Comparison of ENCODE assay signal across 6 cellular contexts in the genomic region with DNA sequence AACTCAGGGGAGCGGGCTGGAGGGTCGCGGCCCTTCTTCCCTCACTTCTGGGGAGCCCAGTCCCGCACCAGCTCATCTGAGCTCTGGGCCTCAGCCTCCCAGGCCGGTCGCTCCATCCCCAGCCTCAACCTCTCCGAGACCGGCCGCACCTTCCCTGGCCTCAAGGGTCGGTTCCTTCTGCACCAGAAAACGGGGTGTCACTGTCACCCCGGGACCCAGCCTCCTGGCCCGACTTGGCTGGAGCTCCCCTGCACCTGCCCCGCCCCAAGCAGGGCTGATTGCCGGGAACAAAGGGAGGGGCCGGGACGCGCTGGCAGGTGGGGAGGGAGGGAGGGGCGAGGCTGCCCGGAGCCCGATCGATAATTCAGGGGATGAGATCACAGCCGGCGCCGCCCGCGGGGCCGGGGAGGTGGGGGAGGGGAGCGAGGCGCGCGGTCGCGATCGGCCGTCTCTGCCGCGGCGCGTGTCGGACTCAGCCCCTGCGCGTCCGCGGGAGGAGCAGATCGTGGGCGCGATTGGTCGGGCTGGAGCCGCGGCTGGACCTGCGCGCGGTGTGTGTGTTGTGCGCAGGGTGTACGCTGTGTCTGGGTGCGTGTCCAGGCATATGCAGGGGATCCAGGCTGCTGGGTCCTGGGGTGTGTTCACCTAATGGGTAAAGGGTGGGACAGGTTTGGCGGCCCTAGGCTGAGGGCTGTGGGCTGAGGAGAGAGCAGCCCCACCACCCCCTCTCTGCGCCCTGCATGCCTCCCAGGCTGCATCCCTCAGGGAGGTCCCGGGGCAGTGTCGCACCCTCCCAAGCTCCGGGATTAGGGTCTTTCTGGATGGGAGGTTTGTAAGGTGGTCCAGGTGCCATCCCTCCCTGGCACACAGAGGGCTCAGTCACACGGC. TPM values are rescaled to one million over a fixed set of nuclear protein-coding genes. Genes with fewer than 3 reads are reported as not detected.
DNase-seq lines count a peak whose midpoint lies in the region; ATAC-seq lines count a peak whose summit lies in the region.

No MANE protein-coding gene starts in this region.

- ATAC-seq in Right ventricle myocardium superior (ENCODE audit: poor library complexity): peak; percentile 34
- no peak for ATAC-seq in HG03095 (IDR thresholded peaks at IDR 0.05; ENCODE audit: unreplicated experiment)

- H3K36me3 Mint-ChIP-seq in stimulated activated naive CD8-positive, alpha-beta T cell treated with anti-CD3 and anti-CD28 coated beads, Interleukin-15, Interleukin-2, amounts not matched to agents 100 ng/mL and 50 ng/mL, for 24 hours (ENCODE audit: low read depth): no peaks in the 10 kb centered on the region

- DNase-seq in stimulated activated CD4-positive, alpha-beta T cell treated with anti-CD3 and anti-CD28 coated beads, Interleukin-15, amount 100 ng/mL, for 24 hours: peak; percentile 19
- DNase-seq in stimulated activated CD4-positive, alpha-beta T cell treated with anti-CD3 and anti-CD28 coated beads, Interleukin-12 subunit alpha, Interleukin-12 subunit beta, amount 100 ng/mL, for 4 hours: no peak
- DNase-seq in Right ventricle myocardium superior (no peak), DMS114 treated with DMSO at 0.1 percent for 48 hours (lab: John Stamatoyannopoulos, UW; ENCODE audit: unreplicated experiment) (no peak)

- H3K9me3 Mint-ChIP-seq in stimulated activated naive CD8-positive, alpha-beta T cell treated with anti-CD3 and anti-CD28 coated beads, Interleukin-15, Interleukin-2, amounts not matched to agents 100 ng/mL and 50 ng/mL, for 24 hours: no peaks in the 10 kb centered on the region

- intact Hi-C loops in Right ventricle myocardium superior (cut with DNase I): no loop called here

- peak overlapping the region; percentile 59 for H3K4me3 Mint-ChIP-seq in stimulated activated naive CD8-positive, alpha-beta T cell treated with anti-CD3 and anti-CD28 coated beads, Interleukin-15, Interleukin-2, amounts not matched to agents 100 ng/mL and 50 ng/mL, for 24 hours

- H3K27me3 Mint-ChIP-seq in stimulated activated naive CD8-positive, alpha-beta T cell treated with anti-CD3 and anti-CD28 coated beads, Interleukin-15, Interleukin-2, amounts not matched to agents 100 ng/mL and 50 ng/mL, for 24 hours: peaks cover 14% of the 10 kb centered on the region

- peaks cover 7% of the 10 kb centered on the region for H3K4me1 Mint-ChIP-seq in stimulated activated naive CD8-positive, alpha-beta T cell treated with anti-CD3 and anti-CD28 coated beads, Interleukin-15, Interleukin-2, amounts not matched to agents 100 ng/mL and 50 ng/mL, for 24 hours (ENCODE audit: low read depth)

- H3K27ac Mint-ChIP-seq in stimulated activated naive CD8-positive, alpha-beta T cell treated with anti-CD3 and anti-CD28 coated beads, Interleukin-15, Interleukin-2, amounts not matched to agents 100 ng/mL and 50 ng/mL, for 24 hours: no peak overlapping the region

RNA-seq across cellular contexts. Expression of a gene that starts 1.1 kb away (rescaled TPM):
- total RNA-seq in Right ventricle myocardium superior: 8.8 TPM

RNA-seq across cellular contexts. Expression of a gene that starts 34.4 kb away (rescaled TPM):
- total RNA-seq in Right ventricle myocardium superior: 0.24 TPM

RNA-seq across cellular contexts. Expression of a gene that starts 45.4 kb away (rescaled TPM):
- total RNA-seq in Right ventricle myocardium superior: 10.8 TPM

RNA-seq across cellular contexts. Expression of a gene that starts 53.0 kb away (rescaled TPM):
- total RNA-seq in Right ventricle myocardium superior: 1.7 TPM
